1 cellular context compared by ENCODE assay signal in the genomic region with DNA sequence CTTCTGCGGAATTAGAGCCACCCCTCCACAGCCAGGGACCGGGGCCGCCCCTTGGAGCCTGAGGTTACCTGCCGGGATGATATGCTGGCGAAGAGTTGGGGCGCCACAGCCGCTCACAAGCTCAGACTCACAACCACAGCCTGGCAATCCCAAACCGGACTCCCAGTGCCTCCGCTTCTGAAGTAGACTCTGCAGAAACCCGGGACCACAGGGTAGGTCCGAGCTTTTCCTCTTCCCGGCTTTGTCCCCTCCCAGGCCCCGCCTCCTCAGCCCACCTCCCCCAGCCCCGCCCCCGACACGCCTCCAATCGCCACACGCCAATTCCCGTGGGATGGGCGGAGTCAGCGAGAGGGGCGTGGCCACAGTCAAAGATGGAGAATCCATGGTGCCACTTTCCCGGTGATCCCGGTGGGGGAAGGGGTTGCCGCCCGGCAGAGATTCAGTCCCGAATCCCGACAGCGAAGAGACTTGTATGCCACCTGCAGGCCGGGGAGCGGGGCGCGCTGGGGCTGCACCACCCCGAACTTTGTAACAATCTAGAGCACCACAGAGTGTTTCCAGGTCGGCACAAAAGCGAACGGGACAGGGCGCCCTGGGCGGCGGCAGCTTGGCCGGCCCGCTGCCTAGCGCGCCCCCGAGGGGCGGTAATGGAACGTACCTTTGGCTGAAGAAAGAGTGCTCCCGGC.
TF ChIP-seq lines count a peak whose summit lies in the region.

A gene (minus strand): TSS at position 201 of the 686 bp plus-strand sequence. CDS start 3,520 bp downstream, outside the sequence.

TF ChIP-seq in GM23338, 12 proteins besides CTCF, POLR2A, EP300 and RAD21 (continued from another document):
- TF ChIP-seq JUNB (IDR thresholded peaks at IDR 0.05; ENCODE audit: unreplicated experiment): no peak
